In the genomic region with DNA sequence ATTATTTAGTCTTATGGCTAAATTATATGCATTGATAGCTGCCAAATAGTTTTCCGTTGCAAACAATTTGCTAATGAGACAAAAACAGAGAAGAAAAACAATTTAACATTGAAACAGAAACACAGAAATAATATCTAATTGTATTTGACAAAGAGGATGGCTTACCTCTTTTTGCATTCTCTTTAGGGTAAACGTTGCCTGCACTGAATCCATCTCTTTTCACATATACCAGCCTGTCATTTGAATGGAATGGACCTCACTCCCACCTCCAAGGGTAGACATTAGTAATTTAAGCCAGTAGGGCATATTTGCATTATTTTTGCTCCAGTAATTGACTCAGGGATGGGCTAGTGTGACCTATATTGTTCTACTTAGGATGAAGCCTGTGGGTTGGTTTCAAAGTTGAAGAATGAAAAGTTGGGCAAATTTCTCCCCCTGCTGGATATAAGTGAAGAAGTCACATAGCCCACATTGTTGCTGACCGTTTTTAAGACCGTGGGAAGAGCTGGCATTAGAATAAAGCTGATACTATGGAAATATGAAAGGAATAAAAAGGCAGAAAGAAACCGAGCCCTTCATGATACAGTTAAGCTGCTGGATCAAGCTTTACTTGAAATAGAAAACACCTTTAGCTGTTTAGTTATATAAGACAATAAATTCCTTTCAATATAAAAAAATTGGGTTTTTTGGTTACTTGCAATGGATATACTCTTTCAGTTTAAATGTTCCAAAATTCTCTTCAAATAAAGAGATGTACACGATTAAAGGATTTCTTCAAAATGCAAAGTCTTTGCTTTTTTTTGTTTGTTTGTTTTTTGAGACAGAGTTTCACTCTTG, we compare ENCODE assay signal across 8 cellular contexts. TPM values are rescaled to one million over a fixed set of nuclear protein-coding genes. Genes with fewer than 3 reads are reported as not detected.
A peak's percentile ranks its signal among the peaks of the same experiment; 100 is the strongest.
DNase-seq lines count a peak whose midpoint lies in the region; ATAC-seq, FAIRE-seq and TF ChIP-seq lines count a peak whose summit lies in the region.

No MANE protein-coding gene starts in this region.

- no peak overlapping the region for H3K4me3 ChIP-seq in GM12878

- H3K9me3 Mint-ChIP-seq in activated CD4-positive, alpha-beta T cell treated with anti-CD3 and anti-CD28 coated beads, Interleukin-2, amount 10 ng/mL, durations not matched to agents 24 days and 14 days: no peaks in the 10 kb centered on the region
- H3K9me3 Mint-ChIP-seq in immature natural killer cell: no peaks in the 10 kb centered on the region

- H4K20me1 ChIP-seq in GM12878 (ENCODE audit: control insufficient read depth, insufficient read depth): no peaks in the 10 kb centered on the region

- POLR2A ChIA-PET in GM12878 (lab: Charles Lee): no interaction called here

- ATAC-seq in GM12878: peak; percentile 94

- peaks cover 4% of the 10 kb centered on the region for H3K4me1 Mint-ChIP-seq in activated CD4-positive, alpha-beta T cell treated with anti-CD3 and anti-CD28 coated beads, Interleukin-2, amount 10 ng/mL, durations not matched to agents 24 days and 14 days
- peaks cover 0 to 5% of the 10 kb centered on the region in 2 donors for H3K4me1 Mint-ChIP-seq in immature natural killer cell

- H3K27me3 Mint-ChIP-seq in activated CD4-positive, alpha-beta T cell treated with anti-CD3 and anti-CD28 coated beads, Interleukin-2, amount 10 ng/mL, durations not matched to agents 24 days and 14 days: peaks cover 5% of the 10 kb centered on the region
- H3K27me3 Mint-ChIP-seq in immature natural killer cell (ENCODE audit: low read depth in 3 of 3): peaks cover 0 to 3% (median 0%) of the 10 kb centered on the region in 3 donors

- peak; percentile 77 for DNase-seq in activated CD4-positive, alpha-beta T cell treated with anti-CD3 and anti-CD28 coated beads, Interleukin-2, amount 10 ng/mL, durations not matched to agents 24 days and 14 days
- no peak for DNase-seq in activated CD4-positive, alpha-beta T cell treated with anti-CD3 and anti-CD28 coated beads for 48 hours
- peak; percentile 6 for DNase-seq in H54 (ENCODE audit: insufficient read length, low spot score)
- DNase-seq in NCI-H446 treated with DMSO at 0.1 percent for 48 hours (lab: John Stamatoyannopoulos, UW): peak; percentile 12
- DNase-seq in GM12878 (ENCODE audit: low read depth, low spot score): no peak
- peak; percentile 6 to 37 (median 34) for DNase-seq in immature natural killer cell
- peak; percentile 70 for DNase-seq in superior temporal gyrus (ENCODE audit: extremely low spot score)
- no peak for DNase-seq in NCI-H187 treated with DMSO at 0.1 percent for 48 hours (lab: John Stamatoyannopoulos, UW)

- CTCF ChIA-PET in GM12878 (lab: Yijun Ruan, JAX): interaction anchor here (0.6 to 4.3 kb wide), 46 partner anchors 8 to 1543 kb away, joined by 3 to 60 read pairs (median 4); a partner anchor contains a TSS

- TF ChIP-seq CTCF in GM12878 (IDR thresholded peaks at IDR 0.05 in 2 of 3, conservative IDR thresholded peaks at IDR 0.05 in 1 of 3; ENCODE audit: control insufficient read depth in 2 of 3, extremely low read depth in 1 of 3, insufficient read depth in 1 of 3, low read depth in 3 of 3, low read length in 3 of 3): peak; percentile 54 to 66 (median 56)

- no peak overlapping the region for H3K27ac Mint-ChIP-seq in activated CD4-positive, alpha-beta T cell treated with anti-CD3 and anti-CD28 coated beads, Interleukin-2, amount 10 ng/mL, durations not matched to agents 24 days and 14 days
- no peak overlapping the region for H3K27ac Mint-ChIP-seq in immature natural killer cell

- RAD21 ChIA-PET in GM12878 (lab: Charles Lee; ENCODE audit: unreplicated experiment): interaction anchor here (0.6 to 3.2 kb wide), 14 partner anchors 10 to 1543 kb away, joined by 3 to 33 read pairs (median 3); a partner anchor contains a TSS

- BruUV-seq in GM12878 (replicated peaks; lab: Mats Ljungman, UMichigan): no TSS peak

- no peak overlapping the region for H2AFZ ChIP-seq in GM12878 (ENCODE audit: control insufficient read depth, low read depth, low read length)

- H3K27ac ChIP-seq in GM12878 (ENCODE audit: control insufficient read depth, insufficient read depth): no peak overlapping the region

- no peaks in the 10 kb centered on the region for H3K36me3 Mint-ChIP-seq in activated CD4-positive, alpha-beta T cell treated with anti-CD3 and anti-CD28 coated beads, Interleukin-2, amount 10 ng/mL, durations not matched to agents 24 days and 14 days (ENCODE audit: low read depth)
- H3K36me3 Mint-ChIP-seq in immature natural killer cell: no peaks in the 10 kb centered on the region

- peak; percentile 78 for TF ChIP-seq RAD21 in GM12878 (IDR thresholded peaks at IDR 0.05; ENCODE audit: insufficient read depth, low read depth, low read length)

- intact Hi-C loops in activated CD4-positive, alpha-beta T cell treated with anti-CD3 and anti-CD28 coated beads, Interleukin-2, amount 10 ng/mL, durations not matched to agents 24 days and 14 days (cut with micrococcal nuclease): loop anchor here (1.0 to 5.0 kb wide), 4 partner anchors 28 to 238 kb away; a partner anchor contains a TSS
- intact Hi-C loops in GM12878 (cut with micrococcal nuclease; ENCODE audit: unreplicated experiment): loop anchor here (1.0 to 10.0 kb wide), 4 partner anchors 145 to 1470 kb away; no protein-coding TSS in a partner anchor

- in situ Hi-C loops in GM12878 (cut with MboI): loop anchor here (5.0 to 25.0 kb wide), 3 partner anchors 218 to 1623 kb away; no protein-coding TSS in a partner anchor

- H3K27me3 ChIP-seq in GM12878 (replicated peaks in 1 of 2; ENCODE audit: control insufficient read depth in 2 of 2, insufficient read depth in 2 of 2, low read length in 1 of 2): no peaks in the 10 kb centered on the region

- no peaks in the 10 kb centered on the region for H3K79me2 ChIP-seq in GM12878 (ENCODE audit: control insufficient read depth, insufficient read depth, low read length)

- TF ChIP-seq POLR2A in H54 (IDR thresholded peaks at IDR 0.05; ENCODE audit: low read depth, low read length) (no peak), GM12878 (IDR thresholded peaks at IDR 0.05; ENCODE audit: low read depth, low read length) (no peak)

- H3K4me1 ChIP-seq in GM12878 (ENCODE audit: control insufficient read depth, insufficient read depth, low read length): no peaks in the 10 kb centered on the region

- SMC1A ChIA-PET in GM12878 (lab: Charles Lee; ENCODE audit: uncharacterized antibody, unreplicated experiment): interaction anchor here (0.7 to 3.1 kb wide), 20 partner anchors 9 to 1543 kb away, joined by 3 to 44 read pairs (median 4); a partner anchor contains a TSS

- WGBS in GM12878 (ENCODE audit: insufficient coverage, insufficient replicate concordance, low lambda C conversion rate, missing lambda C conversion rate): 13% methylated on average over 6 of the region's 6 CpGs

- no peak overlapping the region for H3K4me2 ChIP-seq in GM12878 (ENCODE audit: control insufficient read depth, insufficient read depth)

- FAIRE-seq in H54 (lab: Jason Lieb, UNC): peak; percentile 65
- FAIRE-seq in GM12878 (lab: Jason Lieb, UNC): peak; percentile 93

- H3K36me3 ChIP-seq in GM12878 (ENCODE audit: control insufficient read depth in 2 of 2, insufficient read depth in 2 of 2, low read length in 1 of 2): no peaks in the 10 kb centered on the region

- H3K9me3 ChIP-seq in GM12878 (replicated peaks; ENCODE audit: control insufficient read depth, insufficient read depth, low read length): no peaks in the 10 kb centered on the region

- TF ChIP-seq EP300 in GM12878 (IDR thresholded peaks at IDR 0.05; ENCODE audit: borderline replicate concordance in 1 of 2, control insufficient read depth in 1 of 2, low read depth in 2 of 2, low read length in 2 of 2): no peak

- no peak overlapping the region for H3K9ac ChIP-seq in GM12878 (ENCODE audit: control insufficient read depth, insufficient read depth, low read length)

- no peak overlapping the region for H3K4me3 Mint-ChIP-seq in activated CD4-positive, alpha-beta T cell treated with anti-CD3 and anti-CD28 coated beads, Interleukin-2, amount 10 ng/mL, durations not matched to agents 24 days and 14 days
- no peak overlapping the region for H3K4me3 Mint-ChIP-seq in immature natural killer cell

RNA-seq across cellular contexts. Expression of a gene that starts 26.9 kb away (rescaled TPM):
- total RNA-seq in activated CD4-positive, alpha-beta T cell treated with anti-CD3 and anti-CD28 coated beads, Interleukin-2, amount 10 ng/mL, durations not matched to agents 24 days and 14 days: 0.49 TPM in 1 of 2 replicates, not detected in the other
- total RNA-seq in GM12878 (2013; cell fraction: nucleolus; rRNA removed): not detected in 2 replicates
- total RNA-seq in GM12878 (2014; rRNA removed) (0.33 and 0.45 TPM in 2 replicates), GM12878 (2014; rRNA removed; fragmentation: Illumina TruSeq; extraction: Trizol) (0.28 and 0.89 TPM in 2 replicates), GM12878 (2021) (0.48 TPM in 1 of 2 replicates, not detected in the other)
- polyA plus RNA-seq in GM12878 (2011; ENCODE audit: low read depth): not detected
- polyA plus RNA-seq in GM12878 (2011; rRNA removed) (1.1 and 1.4 TPM in 2 replicates), GM12878 (2014; fragmentation: Illumina TruSeq; extraction: Trizol) (0.60 and 1.1 TPM in 2 replicates), GM12878 (2014; fragmentation: Nextera tagmentation; extraction: Ambion mirVana) (1 to 10 TPM in 1 of 2 experiments, under 1 TPM in 1; 0.93 to 1.3 TPM), GM12878 (2014; rRNA removed) (0.32 and 0.33 TPM in 2 replicates), GM12878 (2016; fragmentation: Nextera tagmentation; extraction: Ambion mirVana) (1 to 10 TPM in 1 of 2 experiments, under 1 TPM in 1; 0.40 to 1.3 TPM), immature natural killer cell (1 to 10 TPM in 1 of 3 donors, not detected in 2; 1.0 TPM)
- polyA plus RNA-seq in GM12878 (2011; cell fraction: cytosol; rRNA removed): 0.67 and 0.74 TPM in 2 replicates
- 0.24 TPM in 1 of 2 replicates, not detected in the other for polyA plus RNA-seq in GM12878 (2011; cell fraction: nucleus; rRNA removed)
- polyA plus RNA-seq in GM12878 (2012): 0.46 and 0.49 TPM in 2 replicates
- 0.59 TPM in 1 of 2 replicates, not detected in the other for polyA minus RNA-seq in GM12878 (2011; rRNA and poly(A)+ RNA removed)
- not detected in 2 replicates for polyA minus RNA-seq in GM12878 (2011; cell fraction: cytosol; rRNA and poly(A)+ RNA removed)
- polyA minus RNA-seq in GM12878 (2011; cell fraction: nucleus; rRNA and poly(A)+ RNA removed): not detected in 2 replicates

RNA-seq across cellular contexts. Expression of a gene that starts 27.0 kb away (rescaled TPM):
- 9.0 and 10.2 TPM in 2 replicates for total RNA-seq in activated CD4-positive, alpha-beta T cell treated with anti-CD3 and anti-CD28 coated beads, Interleukin-2, amount 10 ng/mL, durations not matched to agents 24 days and 14 days
- 25.7 and 27.5 TPM in 2 replicates for total RNA-seq in GM12878 (2013; cell fraction: nucleolus; rRNA removed)
- total RNA-seq in GM12878 (2014; rRNA removed) (5.1 and 8.0 TPM in 2 replicates), GM12878 (2014; rRNA removed; fragmentation: Illumina TruSeq; extraction: Trizol) (10.5 and 10.8 TPM in 2 replicates), GM12878 (2021) (8.9 and 11.1 TPM in 2 replicates)
- polyA plus RNA-seq in GM12878 (2011; ENCODE audit: low read depth): 3.6 TPM
- polyA plus RNA-seq in GM12878 (2011; rRNA removed) (15.8 and 24.9 TPM in 2 replicates), GM12878 (2014; fragmentation: Illumina TruSeq; extraction: Trizol) (9.2 and 18.1 TPM in 2 replicates), GM12878 (2014; fragmentation: Nextera tagmentation; extraction: Ambion mirVana) (1 to 10 TPM; 6.6 to 7.5 TPM), GM12878 (2014; rRNA removed) (4.6 and 6.0 TPM in 2 replicates), GM12878 (2016; fragmentation: Nextera tagmentation; extraction: Ambion mirVana) (10 to 100 TPM; 12.3 to 13.9 TPM), immature natural killer cell (10 to 100 TPM; 40.9 to 89.3 (median 65.3) TPM)
- 4.6 and 6.1 TPM in 2 replicates for polyA plus RNA-seq in GM12878 (2011; cell fraction: cytosol; rRNA removed)
- 5.3 and 5.8 TPM in 2 replicates for polyA plus RNA-seq in GM12878 (2011; cell fraction: nucleus; rRNA removed)
- 7.1 and 8.4 TPM in 2 replicates for polyA plus RNA-seq in GM12878 (2012)
- 9.1 and 13.2 TPM in 2 replicates for polyA minus RNA-seq in GM12878 (2011; rRNA and poly(A)+ RNA removed)
- polyA minus RNA-seq in GM12878 (2011; cell fraction: cytosol; rRNA and poly(A)+ RNA removed): 4.6 and 8.0 TPM in 2 replicates
- 5.1 and 6.6 TPM in 2 replicates for polyA minus RNA-seq in GM12878 (2011; cell fraction: nucleus; rRNA and poly(A)+ RNA removed)

Comparison
In these comparisons a context has a peak if more than half of its experiments do, and no peak if none do; other contexts are left out.
1. DNase-seq: peak in activated CD4-positive, alpha-beta T cell treated with anti-CD3 and anti-CD28 coated beads, Interleukin-2, amount 10 ng/mL, durations not matched to agents 24 days and 14 days (single experiment), H54 (single experiment), NCI-H446 treated with DMSO at 0.1 percent for 48 hours (single experiment), immature natural killer cell (3 of 3) and superior temporal gyrus (single experiment); none in activated CD4-positive, alpha-beta T cell treated with anti-CD3 and anti-CD28 coated beads for 48 hours (single experiment), GM12878 (single experiment) and NCI-H187 treated with DMSO at 0.1 percent for 48 hours (single experiment).